In genomic region chr6:90226257-90226656, GRCh38 we compare ENCODE assay signal across 14 cellular contexts.
DNase-seq lines count a peak whose midpoint lies in the region; ATAC-seq and TF ChIP-seq lines count a peak whose summit lies in the region.
"Had no signal": no experiment of that assay in that cellular context is flagged by ENCODE, and none has a peak within 500 bp of the region (broad histone marks: within the 10 kb centered on the region; RNA-seq: fewer than 3 reads in every experiment).

No MANE protein-coding gene starts in this region.

- DNase-seq in activated T-cell treated with anti-CD3 and anti-CD28 coated beads, Interleukin-2, amount 50 U/mL, for 72 hours: no peak
- DNase-seq in activated T-cell treated with anti-CD3 and anti-CD28 coated beads for 4 hours (no peak), glutamatergic neuron (no peak), left colon (no peak), DMS153 (lab: John Stamatoyannopoulos, UW) (no peak), glomerular visceral epithelial cell (ENCODE audit: extremely low spot score) (no peak)
- DNase-seq in stimulated activated naive B cell treated with anti-CD40 and anti-IgM and Interleukin-4, amounts not matched to agents 10 μg/mL and 1 μg/mL and 100 μg/mL, for 72 hours: no peak
- DNase-seq: dorsolateral prefrontal cortex; NCI-H1930; NCI-H510A; right lobe of liver; stimulated activated CD4-positive, alpha-beta T cell treated with anti-CD3 and anti-CD28 coated beads, Interleukin-2, amount 100 ng/mL, for 48 hours; upper lobe of right lung had no signal

- peak; percentile 59 to 82 for ATAC-seq in activated T-cell treated with anti-CD3 and anti-CD28 coated beads, Interleukin-2, amount 50 U/mL, for 72 hours (replicated peaks in 1 of 2)
- peak; percentile 48 to 84 for ATAC-seq in stimulated activated naive B cell treated with anti-CD40 and anti-IgM and Interleukin-4, amounts not matched to agents 10 μg/mL and 1 μg/mL and 100 μg/mL, for 72 hours (replicated peaks)
- no peak for ATAC-seq in left colon
- ATAC-seq: right lobe of liver, upper lobe of right lung had no signal

- H3K27ac Mint-ChIP-seq in activated T-cell treated with anti-CD3 and anti-CD28 coated beads, Interleukin-2, amount 50 U/mL, for 72 hours: peak overlapping the region; percentile 64
- peak overlapping the region; percentile 97 for H3K27ac Mint-ChIP-seq in activated naive CD8-positive, alpha-beta T cell
- peak overlapping the region; percentile 22 for H3K27ac Mint-ChIP-seq in glutamatergic neuron (ENCODE audit: unreplicated experiment)
- peak overlapping the region; percentile 70 for H3K27ac Mint-ChIP-seq in stimulated activated naive B cell treated with anti-CD40 and anti-IgM and Interleukin-4, amounts not matched to agents 10 μg/mL and 1 μg/mL and 100 μg/mL, for 72 hours

- H3K27me3 Mint-ChIP-seq in activated T-cell treated with anti-CD3 and anti-CD28 coated beads, Interleukin-2, amount 50 U/mL, for 72 hours (ENCODE audit: low read depth): no peaks in the 10 kb centered on the region
- no peaks in the 10 kb centered on the region for H3K27me3 Mint-ChIP-seq in activated naive CD8-positive, alpha-beta T cell
- no peaks in the 10 kb centered on the region for H3K27me3 Mint-ChIP-seq in glutamatergic neuron (ENCODE audit: unreplicated experiment)
- H3K27me3 Mint-ChIP-seq in stimulated activated naive B cell treated with anti-CD40 and anti-IgM and Interleukin-4, amounts not matched to agents 10 μg/mL and 1 μg/mL and 100 μg/mL, for 72 hours: no peaks in the 10 kb centered on the region

- H3K9me3 Mint-ChIP-seq in activated T-cell treated with anti-CD3 and anti-CD28 coated beads, Interleukin-2, amount 50 U/mL, for 72 hours: peaks cover 8 to 10% of the 10 kb centered on the region in 2 donors
- peaks cover 8% of the 10 kb centered on the region for H3K9me3 Mint-ChIP-seq in activated naive CD8-positive, alpha-beta T cell (ENCODE audit: low read depth)
- H3K9me3 Mint-ChIP-seq in glutamatergic neuron (ENCODE audit: unreplicated experiment): peaks cover 7% of the 10 kb centered on the region
- peaks cover 6 to 8% of the 10 kb centered on the region in 2 donors for H3K9me3 Mint-ChIP-seq in stimulated activated naive B cell treated with anti-CD40 and anti-IgM and Interleukin-4, amounts not matched to agents 10 μg/mL and 1 μg/mL and 100 μg/mL, for 72 hours

- no peak for TF ChIP-seq CTCF in glutamatergic neuron (IDR thresholded peaks at IDR 0.05; ENCODE audit: partially characterized antibody, unreplicated experiment)

- H3K4me1 Mint-ChIP-seq in activated T-cell treated with anti-CD3 and anti-CD28 coated beads, Interleukin-2, amount 50 U/mL, for 72 hours (ENCODE audit: low read depth): peaks cover 67% of the 10 kb centered on the region
- peaks cover 89% of the 10 kb centered on the region for H3K4me1 Mint-ChIP-seq in activated naive CD8-positive, alpha-beta T cell (ENCODE audit: low read depth)
- H3K4me1 Mint-ChIP-seq in glutamatergic neuron (ENCODE audit: low read depth, unreplicated experiment): peaks cover 36% of the 10 kb centered on the region
- peaks cover 41 to 74% of the 10 kb centered on the region in 2 donors for H3K4me1 Mint-ChIP-seq in stimulated activated naive B cell treated with anti-CD40 and anti-IgM and Interleukin-4, amounts not matched to agents 10 μg/mL and 1 μg/mL and 100 μg/mL, for 72 hours

- intact Hi-C loops in left colon (cut with DNase I, micrococcal nuclease): no loop called here

- H3K36me3 Mint-ChIP-seq in activated T-cell treated with anti-CD3 and anti-CD28 coated beads, Interleukin-2, amount 50 U/mL, for 72 hours (ENCODE audit: insufficient read depth in 2 of 2): peaks cover 21 to 51% of the 10 kb centered on the region in 2 donors
- peaks cover 51% of the 10 kb centered on the region for H3K36me3 Mint-ChIP-seq in activated naive CD8-positive, alpha-beta T cell
- H3K36me3 Mint-ChIP-seq in glutamatergic neuron (ENCODE audit: unreplicated experiment): peaks cover 12% of the 10 kb centered on the region
- peaks cover 22 to 53% of the 10 kb centered on the region in 2 donors for H3K36me3 Mint-ChIP-seq in stimulated activated naive B cell treated with anti-CD40 and anti-IgM and Interleukin-4, amounts not matched to agents 10 μg/mL and 1 μg/mL and 100 μg/mL, for 72 hours

- peak overlapping the region in 1 of 2 donors; percentile 17 for H3K4me3 Mint-ChIP-seq in activated T-cell treated with anti-CD3 and anti-CD28 coated beads, Interleukin-2, amount 50 U/mL, for 72 hours
- H3K4me3 Mint-ChIP-seq in activated naive CD8-positive, alpha-beta T cell: peak overlapping the region; percentile 48
- H3K4me3 Mint-ChIP-seq in glutamatergic neuron (ENCODE audit: unreplicated experiment): no peak overlapping the region
- no peak overlapping the region for H3K4me3 Mint-ChIP-seq in stimulated activated naive B cell treated with anti-CD40 and anti-IgM and Interleukin-4, amounts not matched to agents 10 μg/mL and 1 μg/mL and 100 μg/mL, for 72 hours

Comparison
In these comparisons a context has a peak if more than half of its experiments do, and no peak if none do; other contexts are left out.
1. H3K27ac Mint-ChIP-seq: peak in every context shown above with its lines; median percentile 97 in activated naive CD8-positive, alpha-beta T cell; 70 in stimulated activated naive B cell treated with anti-CD40 and anti-IgM and Interleukin-4, amounts not matched to agents 10 μg/mL and 1 μg/mL and 100 μg/mL, for 72 hours; 64 in activated T-cell treated with anti-CD3 and anti-CD28 coated beads, Interleukin-2, amount 50 U/mL, for 72 hours; 22 in glutamatergic neuron.